ENCODE assay signal across 1 cellular context in genomic region chr16:23823475-23824407, GRCh38.
TF ChIP-seq lines count a peak whose summit lies in the region.

No MANE protein-coding gene starts in this region.

TF ChIP-seq in K562, 482 proteins besides CTCF, POLR2A, EP300 and RAD21 (continued from another document and continues in another):
- TF ChIP-seq ZNF407 (IDR thresholded peaks at IDR 0.05; ENCODE audit: low read depth) = peak; percentile 44; the same call in 1 of the 2 replicates
- TF ChIP-seq NRF1 (conservative IDR thresholded peaks at IDR 0.05 in 1 of 2, IDR thresholded peaks at IDR 0.05 in 1 of 2) = no peak
- TF ChIP-seq THRB (CRISPR knock-in tag; conservative IDR thresholded peaks at IDR 0.05) = no peak
- TF ChIP-seq E4F1 (CRISPR knock-in tag; IDR thresholded peaks at IDR 0.05; ENCODE audit: borderline replicate concordance) = no peak
- TF ChIP-seq GMEB1 (CRISPR knock-in tag; IDR thresholded peaks at IDR 0.05) = no peak
- no peak for TF ChIP-seq SMC3 (conservative IDR thresholded peaks at IDR 0.05; ENCODE audit: insufficient read depth, low read depth, low read length)
- no peak for TF ChIP-seq SFPQ (IDR thresholded peaks at IDR 0.05; ENCODE audit: low read depth, low read length)
- TF ChIP-seq IRF1 (CRISPR knock-in tag; IDR thresholded peaks at IDR 0.05; ENCODE audit: borderline replicate concordance) = no peak
- TF ChIP-seq ESRRA (IDR thresholded peaks at IDR 0.05; ENCODE audit: borderline replicate concordance, low read depth) = no peak
- no peak for TF ChIP-seq ZNF583 (CRISPR knock-in tag; IDR thresholded peaks at IDR 0.05)
- TF ChIP-seq ELF4 (CRISPR knock-in tag; IDR thresholded peaks at IDR 0.05) = no peak
- TF ChIP-seq ZBTB7A (IDR thresholded peaks at IDR 0.05; ENCODE audit: borderline replicate concordance, control insufficient read depth, low read depth, low read length) = no peak
- TF ChIP-seq GATA2 (CRISPR knock-in tag; IDR thresholded peaks at IDR 0.05) = no peak
- no peak for TF ChIP-seq POLR2B (IDR thresholded peaks at IDR 0.05; ENCODE audit: low read depth, partially characterized antibody)
- TF ChIP-seq HDAC2 (IDR thresholded peaks at IDR 0.05) = peak; percentile 59; the same call in 1 of the 2 replicates
- TF ChIP-seq RBBP5 (IDR thresholded peaks at IDR 0.05; ENCODE audit: borderline replicate concordance, insufficient read depth, low read length, poor library complexity, severe bottlenecking) = no peak
- no peak for TF ChIP-seq ELK3 (CRISPR knock-in tag; IDR thresholded peaks at IDR 0.05)
- TF ChIP-seq ZNF75A (CRISPR knock-in tag; IDR thresholded peaks at IDR 0.05) = no peak
- TF ChIP-seq HDAC8 (tag; IDR thresholded peaks at IDR 0.05) = no peak
- no peak for TF ChIP-seq RNF2 (IDR thresholded peaks at IDR 0.05)
- TF ChIP-seq ATF3 (IDR thresholded peaks at IDR 0.05) = peak; percentile 86
- TF ChIP-seq ATF3 (CRISPR knock-in tag; conservative IDR thresholded peaks at IDR 0.05) = no peak
- peak; percentile 58; the same call in 1 of the 2 replicates for TF ChIP-seq ZNF197 (CRISPR knock-in tag; IDR thresholded peaks at IDR 0.05; ENCODE audit: low read depth)
- no peak for TF ChIP-seq ATF7 (IDR thresholded peaks at IDR 0.05)
- no peak for TF ChIP-seq MAFF (IDR thresholded peaks at IDR 0.05; ENCODE audit: low read length)
- 0 out of 2 replicates have a peak, but pooled peaks have one; percentile 70 for TF ChIP-seq SMAD4 (CRISPR knock-in tag; conservative IDR thresholded peaks at IDR 0.05)
- no peak for TF ChIP-seq CCNT2 (IDR thresholded peaks at IDR 0.05; ENCODE audit: borderline replicate concordance, extremely low read depth, insufficient read length, low read depth, low read length)
- no peak for TF ChIP-seq ZNF212 (CRISPR knock-in tag; IDR thresholded peaks at IDR 0.05)
- TF ChIP-seq CHCHD3 (CRISPR knock-in tag; IDR thresholded peaks at IDR 0.05) = no peak
- TF ChIP-seq ZNF655 (CRISPR knock-in tag; IDR thresholded peaks at IDR 0.05) = no peak
- TF ChIP-seq SETDB1 (IDR thresholded peaks at IDR 0.05; ENCODE audit: low read length) = no peak
- TF ChIP-seq DIDO1 (tag; IDR thresholded peaks at IDR 0.05; ENCODE audit: low read depth) = no peak; the same call in 1 of the 2 replicates
- TF ChIP-seq ZNF584 (CRISPR knock-in tag; IDR thresholded peaks at IDR 0.05; ENCODE audit: low read depth) = no peak
- no peak for TF ChIP-seq ASH1L (IDR thresholded peaks at IDR 0.05; ENCODE audit: borderline replicate concordance, low read depth, partially characterized antibody)
- no peak for TF ChIP-seq RBM22 (IDR thresholded peaks at IDR 0.05; ENCODE audit: low read depth, low read length, poor library complexity, severe bottlenecking)
- no peak for TF ChIP-seq FOXA3 (CRISPR knock-in tag; conservative IDR thresholded peaks at IDR 0.05 in 1 of 2, IDR thresholded peaks at IDR 0.05 in 1 of 2)
- TF ChIP-seq ESRRB (CRISPR knock-in tag; IDR thresholded peaks at IDR 0.05; ENCODE audit: borderline replicate concordance) = no peak
